Comparison of ENCODE assay signal across 34 cellular contexts in the genomic region with DNA sequence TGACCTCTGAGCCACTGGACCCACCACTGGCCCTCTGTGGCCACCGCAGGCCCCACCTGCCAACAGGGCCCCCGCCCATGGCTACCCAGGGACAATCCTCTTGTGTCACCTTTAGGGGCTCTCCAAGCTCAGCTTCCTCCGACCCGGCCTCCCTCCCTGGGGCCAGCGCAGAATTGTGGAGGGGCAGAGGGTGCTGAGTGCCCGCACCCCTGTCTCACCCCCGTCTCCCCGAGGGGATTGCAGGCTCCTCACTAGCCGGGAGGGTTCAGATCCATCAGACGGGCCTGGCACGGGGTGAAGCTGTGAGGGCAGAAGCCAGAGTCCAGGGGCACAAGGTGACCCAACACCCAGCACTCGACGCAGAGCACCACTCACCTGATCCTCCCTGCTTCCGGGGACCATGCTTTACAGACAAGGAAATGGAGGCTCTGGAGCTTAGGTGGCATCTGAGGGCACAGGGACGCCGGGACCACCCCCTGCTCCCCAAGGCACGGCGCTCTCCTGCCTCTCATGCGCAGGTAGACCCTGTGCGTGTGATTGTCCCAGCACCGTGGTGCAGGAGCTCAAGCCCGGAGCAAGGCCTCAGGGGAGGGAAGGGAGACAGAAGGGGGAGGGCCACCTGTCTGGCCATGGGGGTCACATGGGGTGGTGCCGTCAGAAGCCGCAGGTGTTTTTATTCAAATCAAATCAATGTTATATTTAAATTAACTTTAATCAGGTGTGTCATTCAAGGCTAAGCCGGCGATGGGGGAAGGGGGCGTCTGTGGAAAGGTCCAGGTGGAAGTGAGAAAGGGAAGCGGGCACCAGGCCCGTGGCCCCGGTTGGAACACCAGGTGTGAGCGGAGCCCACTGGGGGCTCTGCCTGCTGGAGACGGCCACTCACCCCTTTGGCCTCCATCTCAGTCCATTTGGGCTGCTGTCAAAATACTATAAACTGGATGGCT. TPM values are rescaled to one million over a fixed set of nuclear protein-coding genes. Genes with fewer than 3 reads are reported as not detected.
"Had no signal": no experiment of that assay in that cellular context is flagged by ENCODE, and none has a peak within 500 bp of the region (broad histone marks: within the 10 kb centered on the region; RNA-seq: fewer than 3 reads in every experiment).

No MANE protein-coding gene starts in this region.

- H3K79me2 ChIP-seq: hepatocyte had no signal

- H3K9me3 ChIP-seq: left lung, lower lobe of right lung, pancreas, right atrium auricular region, right lobe of liver, stomach, testis, thyroid gland, transverse colon, upper lobe of left lung had no signal

- H3K4me1 Mint-ChIP-seq: mesothelial cell of epicardium, naive B cell, natural killer cell, nephron progenitor cell had no signal

- H2AFZ ChIP-seq: hepatocyte, neural progenitor cell had no signal

- H3K4me3 Mint-ChIP-seq: mesothelial cell of epicardium, naive B cell, natural killer cell, nephron progenitor cell, neural progenitor cell had no signal

- H3K9me3 Mint-ChIP-seq: nephron progenitor cell had no signal

- H3K27ac ChIP-seq: heart right ventricle, hepatocyte, left lung, lower lobe of right lung, neural progenitor cell, pancreas, right atrium auricular region, right lobe of liver, stomach, testis, thyroid gland, transverse colon, upper lobe of left lung had no signal

- H3K27ac Mint-ChIP-seq: mesothelial cell of epicardium, naive B cell, natural killer cell, nephron progenitor cell had no signal

- ATAC-seq: left colon, left lung, natural killer cell, pancreas, right lobe of liver had no signal

- H3K4me2 ChIP-seq: hepatocyte, smooth muscle cell had no signal

- H3K4me3 ChIP-seq: heart right ventricle, hepatocyte, left lung, lower lobe of right lung, neural progenitor cell, pancreas, right atrium auricular region, right lobe of liver, smooth muscle cell, stomach, testis, thyroid gland, transverse colon, upper lobe of left lung had no signal

- H3K36me3 Mint-ChIP-seq: mesothelial cell of epicardium, naive B cell, natural killer cell, neural progenitor cell had no signal

- H3K27me3 ChIP-seq: hepatocyte, neural progenitor cell, right atrium auricular region, right lobe of liver, testis, thyroid gland, transverse colon, upper lobe of left lung had no signal

- H3K9ac ChIP-seq: neural progenitor cell had no signal

- DNase-seq: heart right ventricle; left colon; left lung; lower lobe of right lung; mammary epithelial cell; mesenchymal stem cell; naive B cell; natural killer cell; nephron progenitor cell; pancreas; right lobe of liver; stimulated activated CD4-positive, alpha-beta T cell treated with anti-CD3 and anti-CD28 coated beads, Interleukin-12 subunit alpha, Interleukin-12 subunit beta, amount 100 ng/mL, for 4 hours; stimulated activated CD4-positive, alpha-beta T cell treated with anti-CD3 and anti-CD28 coated beads, Interleukin-15, amount 100 ng/mL, for 24 hours; stimulated activated CD4-positive, alpha-beta T cell treated with anti-CD3 and anti-CD28 coated beads, Interleukin-2, amount 100 ng/mL, for 24 hours; stimulated activated CD4-positive, alpha-beta T cell treated with anti-CD3 and anti-CD28 coated beads, Interleukin-4, amount 100 ng/mL, for 1 hour; stimulated activated naive CD4-positive, alpha-beta T cell; stomach; testis; thyroid gland; transverse colon had no signal

- H3K4me1 ChIP-seq: heart right ventricle, left lung, pancreas, right atrium auricular region, right lobe of liver, stomach, testis, transverse colon, upper lobe of left lung had no signal

- H3K36me3 ChIP-seq: heart right ventricle, left lung, lower lobe of right lung, neural progenitor cell, pancreas, right atrium auricular region, right lobe of liver, stomach, thyroid gland, transverse colon, upper lobe of left lung had no signal

- FAIRE-seq: keratinocyte, pancreas, urothelium cell line had no signal

RNA-seq across cellular contexts. Expression of a gene that starts 21.6 kb away (rescaled TPM):
- total RNA-seq: heart right ventricle, hepatocyte, left colon, left lung, liver, lower lobe of right lung, mammary epithelial cell, mesothelial cell of epicardium, mononuclear cell, natural killer cell, omental fat pad, pancreas, pulmonary artery endothelial cell, renal cortical epithelial cell, right atrium auricular region, right lobe of liver, skeletal muscle tissue, smooth muscle cell, stomach, thyroid gland, transverse colon, upper lobe of left lung had no signal
- polyA plus RNA-seq: heart right ventricle, hepatocyte, keratinocyte, liver, mammary epithelial cell, pancreas, smooth muscle cell, stomach had no signal
